ENCODE assay signal across 17 cellular contexts in genomic region chr5:95673076-95673475, GRCh38. TPM values are rescaled to one million over a fixed set of nuclear protein-coding genes. Genes with fewer than 3 reads are reported as not detected.
DNase-seq lines count a peak whose midpoint lies in the region; TF ChIP-seq lines count a peak whose summit lies in the region.
"Had no signal": no experiment of that assay in that cellular context is flagged by ENCODE, and none has a peak within 500 bp of the region (broad histone marks: within the 10 kb centered on the region; RNA-seq: fewer than 3 reads in every experiment).

No MANE protein-coding gene starts in this region.

- no peak overlapping the region for H3K27ac Mint-ChIP-seq in immature natural killer cell
- no peak overlapping the region for H3K27ac Mint-ChIP-seq in nephron progenitor cell
- H3K27ac Mint-ChIP-seq: CD14-positive monocyte; memory B cell; stimulated activated naive CD8-positive, alpha-beta T cell treated with anti-CD3 and anti-CD28 coated beads, Interleukin-15, Interleukin-2, amounts not matched to agents 100 ng/mL and 50 ng/mL, for 24 hours had no signal

- H3K9me3 Mint-ChIP-seq in immature natural killer cell = no peaks in the 10 kb centered on the region
- no peaks in the 10 kb centered on the region for H3K9me3 Mint-ChIP-seq in nephron progenitor cell
- H3K9me3 Mint-ChIP-seq: memory B cell; stimulated activated naive CD8-positive, alpha-beta T cell treated with anti-CD3 and anti-CD28 coated beads, Interleukin-15, Interleukin-2, amounts not matched to agents 100 ng/mL and 50 ng/mL, for 24 hours had no signal

- H3K36me3 Mint-ChIP-seq in immature natural killer cell (peaks cover 0 to 4% (median 0%) of the 10 kb centered on the region in 3 donors), nephron progenitor cell (ENCODE audit: low read depth) (no peaks in the 10 kb centered on the region)
- H3K36me3 Mint-ChIP-seq: CD14-positive monocyte, memory B cell had no signal

- H3K4me1 Mint-ChIP-seq in immature natural killer cell = no peaks in the 10 kb centered on the region
- H3K4me1 Mint-ChIP-seq in nephron progenitor cell = peaks cover 16% of the 10 kb centered on the region
- H3K4me1 Mint-ChIP-seq: memory B cell had no signal

- H3K27me3 Mint-ChIP-seq in immature natural killer cell (ENCODE audit: low read depth in 3 of 3) (no peaks in the 10 kb centered on the region), nephron progenitor cell (ENCODE audit: low read depth, poor library complexity) (no peaks in the 10 kb centered on the region)
- H3K27me3 Mint-ChIP-seq: stimulated activated naive CD8-positive, alpha-beta T cell treated with anti-CD3 and anti-CD28 coated beads, Interleukin-15, Interleukin-2, amounts not matched to agents 100 ng/mL and 50 ng/mL, for 24 hours had no signal

- DNase-seq in LHCN-M2 (ENCODE audit: low read depth) (peak; percentile 20), choroid plexus epithelial cell (ENCODE audit: low read depth) (peak; percentile 76), iris pigment epithelial cell (ENCODE audit: low read depth) (peak; percentile 71), skeletal muscle cell (ENCODE audit: low read depth) (peak; percentile 49), immature natural killer cell (no peak), nephron progenitor cell (no peak), nucleus accumbens (lab: John Stamatoyannopoulos, UW) (no peak), SW 1271 (lab: John Stamatoyannopoulos, UW) (no peak)
- DNase-seq: activated CD4-positive, alpha-beta T cell treated with anti-CD3 and anti-CD28 coated beads, Interleukin-2, amount 50 U/mL, for 4 hours; colonic mucosa; HCEC 1CT; NCI-H1105; spleen had no signal

- no peak for TF ChIP-seq CTCF in choroid plexus epithelial cell (conservative IDR thresholded peaks at IDR 0.05; ENCODE audit: low read depth, low read length)
- no peak for TF ChIP-seq CTCF in nephron progenitor cell (IDR thresholded peaks at IDR 0.05)

- H3K4me3 Mint-ChIP-seq in immature natural killer cell (no peak overlapping the region), nephron progenitor cell (no peak overlapping the region)
- H3K4me3 Mint-ChIP-seq: CD14-positive monocyte; memory B cell; stimulated activated naive CD8-positive, alpha-beta T cell treated with anti-CD3 and anti-CD28 coated beads, Interleukin-15, Interleukin-2, amounts not matched to agents 100 ng/mL and 50 ng/mL, for 24 hours had no signal

- H3K4me3 ChIP-seq in choroid plexus epithelial cell (ENCODE audit: low read depth, low read length) (no peak overlapping the region), skeletal muscle cell (ENCODE audit: low read depth, low read length) (no peak overlapping the region)
- H3K4me3 ChIP-seq: colonic mucosa, SJSA1, spleen had no signal

RNA-seq across cellular contexts. Expression of gene SPATA9, which starts 9.7 kb away (rescaled TPM):
- 1.4 and 1.7 TPM in 2 replicates for total RNA-seq in LHCN-M2 (2014; rRNA removed)
- 1.4 TPM for polyA plus RNA-seq in LHCN-M2 (2012)
- 1 to 10 TPM in 2 of 3 donors, not detected in 1; 1.4 to 1.6 TPM for polyA plus RNA-seq in immature natural killer cell
- polyA plus RNA-seq: CD14-positive monocyte had no signal

RNA-seq across cellular contexts. Expression of gene RFESD, which starts 26.5 kb away (rescaled TPM):
- 1.9 TPM in 2 replicates for total RNA-seq in LHCN-M2 (2014; rRNA removed)
- 1.9 TPM for polyA plus RNA-seq in LHCN-M2 (2012)
- polyA plus RNA-seq in immature natural killer cell = 1 to 10 TPM in 2 of 3 donors, under 1 TPM in 1; 0.98 to 9.3 (median 2.4) TPM

RNA-seq across cellular contexts. Expression of gene GPR150, which starts 53.2 kb away (rescaled TPM):
- 1.3 and 1.6 TPM in 2 replicates for total RNA-seq in LHCN-M2 (2014; rRNA removed)
- polyA plus RNA-seq in LHCN-M2 (2012) = 0.33 TPM
- 1 to 10 TPM in 2 of 3 donors, under 1 TPM in 1; 0.94 to 1.9 (median 1.2) TPM for polyA plus RNA-seq in immature natural killer cell
- polyA plus RNA-seq: CD14-positive monocyte had no signal

RNA-seq across cellular contexts. Expression of gene RHOBTB3, which starts 58.1 kb away (rescaled TPM):
- total RNA-seq in LHCN-M2 (2014; rRNA removed) = 285 and 300 TPM in 2 replicates
- 43.4 TPM for polyA plus RNA-seq in LHCN-M2 (2012)
- 10 to 100 TPM; 22.9 to 44.6 (median 25.7) TPM for polyA plus RNA-seq in immature natural killer cell

Comparison
In these comparisons a context has a peak if more than half of its experiments do, and no peak if none do; other contexts are left out.
1. DNase-seq: peak in LHCN-M2 (single experiment), choroid plexus epithelial cell (single experiment), iris pigment epithelial cell (single experiment) and skeletal muscle cell (single experiment); none in immature natural killer cell (0 of 3), nephron progenitor cell (single experiment), nucleus accumbens (0 of 56) and SW 1271 (0 of 2).